ENCODE assay signal across 25 cellular contexts in genomic region chr20:61788343-61788742, GRCh38.
"Had no signal": no experiment of that assay in that cellular context is flagged by ENCODE, and none has a peak within 500 bp of the region (broad histone marks: within the 10 kb centered on the region; RNA-seq: fewer than 3 reads in every experiment).

No MANE protein-coding gene starts in this region.

- H3K9me3 ChIP-seq: SJCRH30, SK-N-SH had no signal

- H3K36me3 ChIP-seq: brain microvascular endothelial cell, cardiac muscle cell, SJCRH30 had no signal

- DNase-seq: activated CD4-positive, alpha-beta T cell treated with anti-CD3 and anti-CD28 coated beads, Interleukin-2, amount 10 ng/mL, durations not matched to agents 7 days and 5 days; activated CD4-positive, CD25-positive, alpha-beta regulatory T cell; activated CD8-positive, alpha-beta memory T cell treated with anti-CD3 and anti-CD28 coated beads, Interleukin-2, amount 50 U/mL, for 4 hours; activated CD8-positive, alpha-beta T cell treated with anti-CD3 and anti-CD28 coated beads for 36 hours; activated gamma-delta T cell treated with Interleukin-2 at 50 U/mL for 16 hours; activated naive CD4-positive, alpha-beta T cell treated with anti-CD3 and anti-CD28 coated beads, Interleukin-2, amount 10 ng/mL, durations not matched to agents 7 days and 5 days; activated naive CD8-positive, alpha-beta T cell treated with anti-CD3 and anti-CD28 coated beads for 36 hours; activated T-cell treated with anti-CD3 and anti-CD28 coated beads, Interleukin-2, amount 50 U/mL, for 72 hours; brain microvascular endothelial cell; cerebellar nuclear complex; NCI-H1092; NCI-H1417; NCI-H1694; NCI-H2029; NCI-H2107; NCI-H345; NCI-H510A; NCI-H526 treated with DMSO at 0.1 percent for 48 hours; NCI-H82; SJCRH30; SK-N-SH; T-helper 1 cell had no signal

- H3K4me3 ChIP-seq: cardiac muscle cell, SJCRH30 had no signal

- H3K27me3 ChIP-seq: brain microvascular endothelial cell, cardiac muscle cell had no signal

- H3K4me1 ChIP-seq: SJCRH30 had no signal

- ATAC-seq: activated CD8-positive, alpha-beta T cell treated with anti-CD3 and anti-CD28 coated beads for 36 hours; activated T-cell treated with anti-CD3 and anti-CD28 coated beads, Interleukin-2, amount 50 U/mL, for 72 hours; Right ventricle myocardium inferior had no signal

- H3K27ac ChIP-seq: brain microvascular endothelial cell, cardiac muscle cell, SJCRH30, VCaP had no signal
